In the genomic region with DNA sequence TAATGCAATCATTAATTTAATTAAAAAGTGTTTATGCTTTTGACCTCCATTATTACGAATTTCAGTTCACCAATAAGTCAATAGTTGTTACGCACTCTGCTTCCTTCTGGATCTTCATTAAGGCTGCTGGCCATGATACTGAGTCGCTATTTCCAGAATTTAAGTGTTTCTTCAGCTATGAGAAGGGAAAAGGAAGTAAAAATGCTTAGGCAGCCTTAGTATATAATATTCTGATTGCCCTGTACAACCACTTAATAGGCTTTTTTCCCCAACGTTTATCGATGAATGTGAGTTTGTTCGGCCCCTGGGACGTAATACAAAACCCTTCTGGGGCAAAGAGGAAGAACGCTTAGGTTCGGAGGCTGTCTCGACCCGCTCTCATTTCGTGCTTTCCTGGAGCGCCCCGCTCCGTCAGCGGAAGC, we compare ENCODE assay signal across 6 cellular contexts. TPM values are rescaled to one million over a fixed set of nuclear protein-coding genes. Genes with fewer than 3 reads are reported as not detected.
DNase-seq lines count a peak whose midpoint lies in the region; TF ChIP-seq lines count a peak whose summit lies in the region.

No MANE protein-coding gene starts in this region.

- DNase-seq in GM12864 (ENCODE audit: low read depth) (no peak), fibroblast of pulmonary artery (ENCODE audit: low read depth) (no peak), testis (peak; percentile 89), kidney tubule cell (ENCODE audit: low spot score) (no peak), HuH-7.5 (ENCODE audit: low spot score) (no peak)

- peak; percentile 9 for TF ChIP-seq CTCF in GM12864 (IDR thresholded peaks at IDR 0.05; ENCODE audit: low read depth, low read length, missing control alignments)
- TF ChIP-seq CTCF in OCI-LY1 (IDR thresholded peaks at IDR 0.05; ENCODE audit: low read length), result no peak
- peak; percentile 8 for TF ChIP-seq CTCF in fibroblast of pulmonary artery (IDR thresholded peaks at IDR 0.05; ENCODE audit: low read length, missing control alignments)
- TF ChIP-seq CTCF in testis (IDR thresholded peaks at IDR 0.05), result no peak

- peak overlapping the region; percentile 91 for H3K27ac ChIP-seq in OCI-LY1 (ENCODE audit: low read depth, low read length, poor library complexity, severe bottlenecking)
- peak overlapping the region; percentile 97 to 100 for H3K27ac ChIP-seq in testis

- peaks cover 6% of the 10 kb centered on the region; the same call in 1 of the 2 replicates for H3K36me3 ChIP-seq in OCI-LY1 (ENCODE audit: insufficient read depth, low read length)
- H3K36me3 ChIP-seq in testis (ENCODE audit: low read depth, missing control alignments), result no peaks in the 10 kb centered on the region

- TF ChIP-seq POLR2A in testis (IDR thresholded peaks at IDR 0.05), result peak; percentile 20

- H3K4me1 ChIP-seq in OCI-LY1 (ENCODE audit: insufficient read depth, low read length, severe bottlenecking), result peaks cover 37% of the 10 kb centered on the region
- peaks cover 18% of the 10 kb centered on the region for H3K4me1 ChIP-seq in testis

- no peaks in the 10 kb centered on the region for H3K27me3 ChIP-seq in OCI-LY1 (ENCODE audit: insufficient read depth, low read length)
- H3K27me3 ChIP-seq in testis, result no peaks in the 10 kb centered on the region

- H3K4me3 ChIP-seq in GM12864 (ENCODE audit: low read depth, low read length) (peak overlapping the region; percentile 99), OCI-LY1 (ENCODE audit: low read depth, low read length, poor library complexity, severe bottlenecking) (peak overlapping the region; percentile 97), fibroblast of pulmonary artery (replicated peaks; ENCODE audit: low read depth, low read length) (peak overlapping the region; percentile 82), testis (peak overlapping the region; percentile 91 to 92)

- 1% methylated on average over 16 of the region's 16 CpGs for WGBS in testis, 2 donors

- H3K9me2 ChIP-seq in OCI-LY1 (ENCODE audit: low read depth, low read length), result no peaks in the 10 kb centered on the region

- no peaks in the 10 kb centered on the region for H4K20me1 ChIP-seq in OCI-LY1 (ENCODE audit: insufficient read depth, low read length)

- peak overlapping the region; percentile 87 for H3K9ac ChIP-seq in OCI-LY1 (ENCODE audit: low read length)

- intact Hi-C loops in testis (cut with DNase I; ENCODE audit: low total_unique reads), result no loop called here

- H3K4me2 ChIP-seq in OCI-LY1 (ENCODE audit: low read length), result peak overlapping the region; percentile 86

- no peaks in the 10 kb centered on the region for H3K9me3 ChIP-seq in OCI-LY1 (ENCODE audit: low read length)
- H3K9me3 ChIP-seq in testis, result no peaks in the 10 kb centered on the region

- H3K79me2 ChIP-seq in OCI-LY1 (ENCODE audit: insufficient read depth, low read length), result peaks cover 33% of the 10 kb centered on the region

- no peaks in the 10 kb centered on the region for H3F3A ChIP-seq in OCI-LY1 (ENCODE audit: insufficient read depth, low read length)

- no peak overlapping the region for H2AFZ ChIP-seq in OCI-LY1 (ENCODE audit: low read length)

RNA-seq across cellular contexts. Expression of a gene that starts 0.6 kb away (rescaled TPM):
- total RNA-seq in testis, result 10 to 100 TPM; 47.6 to 55.8 TPM
- 90.8 TPM for polyA plus RNA-seq in testis (ENCODE audit: insufficient read depth, low read depth, low replicate concordance)

RNA-seq across cellular contexts. Expression of a gene that starts 1.3 kb away (rescaled TPM):
- 10 to 100 TPM; 70.6 to 82.0 TPM for total RNA-seq in testis
- 87.7 TPM for polyA plus RNA-seq in testis (ENCODE audit: insufficient read depth, low read depth, low replicate concordance)

RNA-seq across cellular contexts. Expression of a gene that starts 18.5 kb away (rescaled TPM):
- 1 to 10 TPM in 1 of 2 donors, under 1 TPM in 1; 0.87 to 1.2 TPM for total RNA-seq in testis
- 8.5 TPM for polyA plus RNA-seq in testis (ENCODE audit: insufficient read depth, low read depth, low replicate concordance)

RNA-seq across cellular contexts. Expression of a gene that starts 29.2 kb away (rescaled TPM):
- not detected for total RNA-seq in testis
- polyA plus RNA-seq in testis (ENCODE audit: insufficient read depth, low read depth, low replicate concordance), result not detected

RNA-seq across cellular contexts. Expression of a gene that starts 32.5 kb away (rescaled TPM):
- total RNA-seq in testis, result 1 to 10 TPM; 2.0 to 3.2 TPM
- 3.1 TPM for polyA plus RNA-seq in testis (ENCODE audit: insufficient read depth, low read depth, low replicate concordance)

Comparison
In these comparisons a context has a peak if more than half of its experiments do, and no peak if none do; other contexts are left out.
1. CTCF ChIP-seq: peak in GM12864 (single experiment) and fibroblast of pulmonary artery (single experiment); none in OCI-LY1 (single experiment) and testis (0 of 3).
2. Peak in every context shown above with its lines, with median percentiles within 50 percentile points of each other: H3K4me3 ChIP-seq.